ENCODE assay signal across 28 cellular contexts in genomic region chr13:95516492-95516891, GRCh38. TPM values are rescaled to one million over a fixed set of nuclear protein-coding genes. Genes with fewer than 3 reads are reported as not detected.
"Had no signal": no experiment of that assay in that cellular context is flagged by ENCODE, and none has a peak within 500 bp of the region (broad histone marks: within the 10 kb centered on the region; RNA-seq: fewer than 3 reads in every experiment).

No MANE protein-coding gene starts in this region.

- H3K4me3 Mint-ChIP-seq: stimulated activated effector memory CD8-positive, alpha-beta T cell treated with anti-CD3 and anti-CD28 coated beads, Interleukin-12 subunit alpha, Interleukin-12 subunit beta, amount 100 ng/mL, for 72 hours; stimulated activated memory B cell treated with anti-CD40 and anti-IgM and Interleukin-4, amounts not matched to agents 10 μg/mL and 1 μg/mL and 100 μg/mL, for 72 hours; stimulated activated naive CD8-positive, alpha-beta T cell treated with anti-CD3 and anti-CD28 coated beads, Interleukin-15, amount 100 ng/mL, for 72 hours; stimulated activated naive CD8-positive, alpha-beta T cell treated with anti-CD3 and anti-CD28 coated beads, Interleukin-15, Interleukin-2, amounts not matched to agents 100 ng/mL and 50 ng/mL, for 24 hours; type B pancreatic cell had no signal

- H3K27ac ChIP-seq: stomach, suprapubic skin, testis, thoracic aorta, thyroid gland, tibial artery, tibial nerve, transverse colon, upper lobe of left lung, upper lobe of right lung, uterus, vagina had no signal

- H3K27ac Mint-ChIP-seq: stimulated activated effector memory CD8-positive, alpha-beta T cell treated with anti-CD3 and anti-CD28 coated beads, Interleukin-12 subunit alpha, Interleukin-12 subunit beta, amount 100 ng/mL, for 72 hours; stimulated activated memory B cell treated with anti-CD40 and anti-IgM and Interleukin-4, amounts not matched to agents 10 μg/mL and 1 μg/mL and 100 μg/mL, for 72 hours; stimulated activated naive CD8-positive, alpha-beta T cell treated with anti-CD3 and anti-CD28 coated beads, Interleukin-15, amount 100 ng/mL, for 72 hours; stimulated activated naive CD8-positive, alpha-beta T cell treated with anti-CD3 and anti-CD28 coated beads, Interleukin-15, Interleukin-2, amounts not matched to agents 100 ng/mL and 50 ng/mL, for 24 hours; type B pancreatic cell had no signal

- DNase-seq: stimulated activated CD4-positive, alpha-beta T cell treated with anti-CD3 and anti-CD28 coated beads, Interleukin-2, amount 100 ng/mL, for 24 hours; stimulated activated CD4-positive, alpha-beta T cell treated with anti-CD3 and anti-CD28 coated beads, Interleukin-2, amount 100 ng/mL, for 48 hours; stimulated activated CD4-positive, alpha-beta T cell treated with anti-CD3 and anti-CD28 coated beads, Interleukin-4, amount 100 ng/mL, for 1 hour; stimulated activated CD4-positive, alpha-beta T cell treated with anti-CD3 and anti-CD28 coated beads, Interleukin-4, amount 100 ng/mL, for 24 hours; stimulated activated CD4-positive, alpha-beta T cell treated with anti-CD3 and anti-CD28 coated beads, Interleukin-4, amount 100 ng/mL, for 4 hours; stimulated activated CD8-positive, alpha-beta memory T cell treated with anti-CD3 and anti-CD28 coated beads, Interleukin-4, amount 100 ng/mL, for 48 hours; stimulated activated naive CD4-positive, alpha-beta T cell treated with Interleukin-2 at 50 U/mL for 16 hours; stimulated activated naive CD8-positive, alpha-beta T cell treated with anti-CD3 and anti-CD28 coated beads, Interleukin-15, amount 100 ng/mL, for 72 hours; stimulated activated naive CD8-positive, alpha-beta T cell treated with anti-CD3 and anti-CD28 coated beads, Interleukin-15, Interleukin-2, amounts not matched to agents 100 U/mL and 50 U/mL, for 24 hours; stomach; substantia nigra; testis; thyroid gland; tibial artery; transverse colon; trophoblast cell; upper lobe of left lung; upper lobe of right lung; uterus had no signal

- H3K4me3 ChIP-seq: stomach, suprapubic skin, testis, thoracic aorta, thyroid gland, tibial artery, tibial nerve, transverse colon, upper lobe of left lung, upper lobe of right lung, uterus, vagina had no signal

- H3K36me3 ChIP-seq: stomach, suprapubic skin, thoracic aorta, thyroid gland, tibial artery, tibial nerve, transverse colon, upper lobe of left lung, upper lobe of right lung, uterus, vagina had no signal

- H3K9me3 Mint-ChIP-seq: stimulated activated effector memory CD8-positive, alpha-beta T cell treated with anti-CD3 and anti-CD28 coated beads, Interleukin-12 subunit alpha, Interleukin-12 subunit beta, amount 100 ng/mL, for 72 hours; stimulated activated memory B cell treated with anti-CD40 and anti-IgM and Interleukin-4, amounts not matched to agents 10 μg/mL and 1 μg/mL and 100 μg/mL, for 72 hours; stimulated activated naive CD8-positive, alpha-beta T cell treated with anti-CD3 and anti-CD28 coated beads, Interleukin-15, amount 100 ng/mL, for 72 hours; stimulated activated naive CD8-positive, alpha-beta T cell treated with anti-CD3 and anti-CD28 coated beads, Interleukin-15, Interleukin-2, amounts not matched to agents 100 ng/mL and 50 ng/mL, for 24 hours; type B pancreatic cell had no signal

- ATAC-seq: stimulated activated effector memory CD8-positive, alpha-beta T cell treated with anti-CD3 and anti-CD28 coated beads, Interleukin-12 subunit alpha, Interleukin-12 subunit beta, amount 100 ng/mL, for 72 hours; stimulated activated memory B cell treated with anti-CD40 and anti-IgM and Interleukin-4, amounts not matched to agents 10 μg/mL and 1 μg/mL and 100 μg/mL, for 72 hours; stimulated activated naive CD8-positive, alpha-beta T cell treated with anti-CD3 and anti-CD28 coated beads, Interleukin-15, amount 100 ng/mL, for 72 hours; stimulated activated naive CD8-positive, alpha-beta T cell treated with anti-CD3 and anti-CD28 coated beads, Interleukin-15, Interleukin-2, amounts not matched to agents 100 U/mL and 50 U/mL, for 24 hours; upper lobe of right lung had no signal

- H3K27me3 ChIP-seq: suprapubic skin, testis, thyroid gland, tibial artery, tibial nerve, transverse colon, upper lobe of left lung, upper lobe of right lung, uterus, vagina had no signal

- H3K36me3 Mint-ChIP-seq: stimulated activated effector memory CD8-positive, alpha-beta T cell treated with anti-CD3 and anti-CD28 coated beads, Interleukin-12 subunit alpha, Interleukin-12 subunit beta, amount 100 ng/mL, for 72 hours; stimulated activated memory B cell treated with anti-CD40 and anti-IgM and Interleukin-4, amounts not matched to agents 10 μg/mL and 1 μg/mL and 100 μg/mL, for 72 hours; type B pancreatic cell had no signal

- H3K4me1 ChIP-seq: stomach, suprapubic skin, testis, thyroid gland, tibial artery, tibial nerve, transverse colon, upper lobe of left lung, upper lobe of right lung, uterus, vagina had no signal

- H3K9me3 ChIP-seq: stomach, suprapubic skin, testis, thoracic aorta, thyroid gland, tibial artery, transverse colon, upper lobe of left lung, upper lobe of right lung, uterus, vagina had no signal

- H3K4me1 Mint-ChIP-seq: stimulated activated effector memory CD8-positive, alpha-beta T cell treated with anti-CD3 and anti-CD28 coated beads, Interleukin-12 subunit alpha, Interleukin-12 subunit beta, amount 100 ng/mL, for 72 hours; stimulated activated memory B cell treated with anti-CD40 and anti-IgM and Interleukin-4, amounts not matched to agents 10 μg/mL and 1 μg/mL and 100 μg/mL, for 72 hours; stimulated activated naive CD8-positive, alpha-beta T cell treated with anti-CD3 and anti-CD28 coated beads, Interleukin-15, amount 100 ng/mL, for 72 hours had no signal

RNA-seq across cellular contexts. Expression of gene CLDN10, which starts 36.0 kb away (rescaled TPM):
- total RNA-seq: thoracic aorta, transverse colon, ureter, vagina had no signal
